In the genomic region with DNA sequence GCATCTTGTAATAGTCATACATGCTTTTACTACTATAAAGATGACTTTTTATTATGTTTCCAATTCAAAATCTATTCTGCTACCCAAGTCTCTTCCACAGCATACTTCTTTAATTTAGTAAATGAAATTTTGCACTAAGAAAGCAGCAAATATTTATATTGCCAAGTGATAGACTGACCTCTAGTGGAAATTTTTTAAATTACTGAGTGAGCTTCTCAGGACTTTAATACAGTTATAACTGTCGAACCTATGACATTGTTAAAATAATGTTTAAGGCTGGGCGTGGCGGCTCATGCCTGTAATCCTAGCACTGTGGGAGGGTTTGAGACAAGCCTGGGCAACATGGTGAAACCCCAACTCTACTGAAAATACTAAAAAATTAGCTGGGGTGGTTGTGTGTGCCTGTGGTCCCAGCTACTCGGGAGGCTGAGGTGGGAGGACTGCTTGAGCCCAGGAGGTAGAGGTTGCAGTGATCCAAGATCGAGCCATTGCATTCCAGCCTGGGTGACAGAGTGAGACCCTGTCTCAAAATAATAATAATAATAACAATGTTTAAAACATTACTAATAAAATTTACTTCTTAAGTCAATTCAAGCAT, we compare ENCODE assay signal across 8 cellular contexts. TPM values are rescaled to one million over a fixed set of nuclear protein-coding genes. Genes with fewer than 3 reads are reported as not detected.
DNase-seq lines count a peak whose midpoint lies in the region; ATAC-seq and FAIRE-seq lines count a peak whose summit lies in the region.

No MANE protein-coding gene starts in this region.

- H3K36me3 Mint-ChIP-seq in activated naive CD8-positive, alpha-beta T cell treated with anti-CD3 and anti-CD28 coated beads, Interleukin-2, amount 50 U/mL, for 24 hours (ENCODE audit: low read depth) = no peaks in the 10 kb centered on the region

- H2AK5ac ChIP-seq in mesenchymal stem cell (ENCODE audit: low read length, severe bottlenecking) = no peak overlapping the region

- H3K27ac ChIP-seq in mesenchymal stem cell (ENCODE audit: low read length, poor library complexity, severe bottlenecking) = no peak overlapping the region

- H3K4me3 ChIP-seq in mesenchymal stem cell (ENCODE audit: insufficient read depth in 1 of 2, low read depth in 1 of 2, low read length in 2 of 2) = no peak overlapping the region

- no peak overlapping the region for H3K14ac ChIP-seq in mesenchymal stem cell (ENCODE audit: low read length in 2 of 2)

- H3K23ac ChIP-seq in mesenchymal stem cell (ENCODE audit: low read length in 2 of 2) = no peak overlapping the region

- FAIRE-seq in colon (lab: Jason Lieb, UNC) = peak; percentile 69

- no peak overlapping the region for H2BK5ac ChIP-seq in mesenchymal stem cell (ENCODE audit: low read depth, low read length, poor library complexity, severe bottlenecking)

- no peaks in the 10 kb centered on the region for H3K79me1 ChIP-seq in mesenchymal stem cell (replicated peaks; ENCODE audit: low read length, poor library complexity, severe bottlenecking)

- no peak overlapping the region for H2AFZ ChIP-seq in mesenchymal stem cell (ENCODE audit: low read depth, low read length)

- H3K4ac ChIP-seq in mesenchymal stem cell (ENCODE audit: low read depth in 1 of 2, low read length in 2 of 2) = no peak overlapping the region

- no peak overlapping the region for H3K9ac ChIP-seq in mesenchymal stem cell (ENCODE audit: low read length)

- H3K27me3 Mint-ChIP-seq in activated naive CD8-positive, alpha-beta T cell treated with anti-CD3 and anti-CD28 coated beads, Interleukin-2, amount 50 U/mL, for 24 hours = peaks cover 19% of the 10 kb centered on the region

- no peak overlapping the region for H2BK12ac ChIP-seq in mesenchymal stem cell (ENCODE audit: low read length in 2 of 2)

- H2BK15ac ChIP-seq in mesenchymal stem cell (ENCODE audit: low read depth, poor library complexity, severe bottlenecking) = no peak overlapping the region

- no peak overlapping the region for H3K4me3 Mint-ChIP-seq in activated naive CD8-positive, alpha-beta T cell treated with anti-CD3 and anti-CD28 coated beads, Interleukin-2, amount 50 U/mL, for 24 hours

- H3K9me3 ChIP-seq in mesenchymal stem cell (ENCODE audit: control insufficient read depth, low read length) = peaks cover 3% of the 10 kb centered on the region

- peaks cover 7% of the 10 kb centered on the region for H3K4me1 Mint-ChIP-seq in activated naive CD8-positive, alpha-beta T cell treated with anti-CD3 and anti-CD28 coated beads, Interleukin-2, amount 50 U/mL, for 24 hours

- no peak overlapping the region for H3K4me2 ChIP-seq in mesenchymal stem cell (ENCODE audit: low read length, poor library complexity, severe bottlenecking)

- no peak overlapping the region for H2BK120ac ChIP-seq in mesenchymal stem cell (ENCODE audit: low read depth, low read length)

- H4K8ac ChIP-seq in mesenchymal stem cell (ENCODE audit: low read length) = no peak overlapping the region

- intact Hi-C loops in posterior vena cava (cut with DNase I) = loop anchor here (5.0 to 10.0 kb wide), 3 partner anchors 232 to 349 kb away; no protein-coding TSS in a partner anchor

- DNase-seq in G401 (ENCODE audit: low spot score) (peak; percentile 67), NCI-H774 (lab: John Stamatoyannopoulos, UW) (peak; percentile 9), mesenchymal stem cell (peak; percentile 57), posterior vena cava (ENCODE audit: low spot score) (no peak)
- no peak for DNase-seq in activated naive CD8-positive, alpha-beta T cell treated with anti-CD3 and anti-CD28 coated beads, Interleukin-2, amount 50 U/mL, for 24 hours

- no peaks in the 10 kb centered on the region for H3K36me3 ChIP-seq in mesenchymal stem cell (ENCODE audit: control insufficient read depth in 1 of 2, insufficient read depth in 2 of 2, low read depth in 1 of 2, low read length in 2 of 2)

- H3K4me1 ChIP-seq in mesenchymal stem cell (ENCODE audit: control insufficient read depth, insufficient read depth, low read depth, low read length) = no peaks in the 10 kb centered on the region

- H4K91ac ChIP-seq in mesenchymal stem cell (ENCODE audit: low read length) = no peak overlapping the region

- 5% methylated on average over 3 of the region's 5 CpGs for WGBS in mesenchymal stem cell

- no peaks in the 10 kb centered on the region for H3K9me3 Mint-ChIP-seq in activated naive CD8-positive, alpha-beta T cell treated with anti-CD3 and anti-CD28 coated beads, Interleukin-2, amount 50 U/mL, for 24 hours

- no peak overlapping the region for H3K18ac ChIP-seq in mesenchymal stem cell (ENCODE audit: low read depth in 1 of 2, low read length in 2 of 2)

- peaks cover 0 to 26% of the 10 kb centered on the region in 2 experiments for H3K27me3 ChIP-seq in mesenchymal stem cell (ENCODE audit: control insufficient read depth in 1 of 2, insufficient read depth in 1 of 2, low read length in 2 of 2)

- H3K27ac Mint-ChIP-seq in activated naive CD8-positive, alpha-beta T cell treated with anti-CD3 and anti-CD28 coated beads, Interleukin-2, amount 50 U/mL, for 24 hours = no peak overlapping the region

- ATAC-seq in HG03064 (IDR thresholded peaks at IDR 0.05; ENCODE audit: low read depth, unreplicated experiment) (peak; percentile 54), HG03025 (IDR thresholded peaks at IDR 0.05; ENCODE audit: low FRiP score, unreplicated experiment) (no peak)
- no peak for ATAC-seq in activated naive CD8-positive, alpha-beta T cell treated with anti-CD3 and anti-CD28 coated beads, Interleukin-2, amount 50 U/mL, for 24 hours

- in situ Hi-C loops in G401 (cut with HindIII; ENCODE audit: low sequenced_read_pairs) = no loop called here

RNA-seq across cellular contexts. Expression of a gene that starts 27.3 kb away (rescaled TPM):
- total RNA-seq in G401 (2014; rRNA removed; shearing (Covaris generic)) = 8.2 and 10.0 TPM in 2 replicates
- 1.9 TPM for polyA plus RNA-seq in mesenchymal stem cell (2013, experiment 1 of 2)
- polyA plus RNA-seq in mesenchymal stem cell (2013, experiment 2 of 2) = 1.0 TPM
- 1 to 10 TPM; 6.1 to 7.3 TPM for total RNA-seq in posterior vena cava

Comparison
In these comparisons a context has a peak if more than half of its experiments do, and no peak if none do; other contexts are left out.
1. DNase-seq: peak in G401 (single experiment), NCI-H774 (single experiment) and mesenchymal stem cell (single experiment); none in posterior vena cava (single experiment) and activated naive CD8-positive, alpha-beta T cell treated with anti-CD3 and anti-CD28 coated beads, Interleukin-2, amount 50 U/mL, for 24 hours (single experiment).